In genomic region chrX:24259544-24260240, GRCh38 we compare ENCODE assay signal across 9 cellular contexts. TPM values are rescaled to one million over a fixed set of nuclear protein-coding genes. Genes with fewer than 3 reads are reported as not detected.
DNase-seq lines count a peak whose midpoint lies in the region; ATAC-seq and TF ChIP-seq lines count a peak whose summit lies in the region.
"Had no signal": no experiment of that assay in that cellular context is flagged by ENCODE, and none has a peak within 500 bp of the region (broad histone marks: within the 10 kb centered on the region; RNA-seq: fewer than 3 reads in every experiment).

No MANE protein-coding gene starts in this region.

- H3K36me3 ChIP-seq in WERI-Rb-1, result no peaks in the 10 kb centered on the region
- H3K36me3 ChIP-seq in gastroesophageal sphincter, result no peaks in the 10 kb centered on the region

- POLR2A ChIA-PET in CD4-positive, alpha-beta T cell (lab: Charles Lee), result no interaction called here

- no peaks in the 10 kb centered on the region for H3K27me3 ChIP-seq in CD4-positive, alpha-beta T cell (ENCODE audit: control insufficient read depth, insufficient read depth, low read length)
- peaks cover 15% of the 10 kb centered on the region for H3K27me3 ChIP-seq in WERI-Rb-1 (ENCODE audit: insufficient read depth, low read depth, severe bottlenecking)
- H3K27me3 ChIP-seq in gastroesophageal sphincter, result no peaks in the 10 kb centered on the region

- CTCF ChIA-PET in CD4-positive, alpha-beta T cell (lab: Charles Lee), result interaction anchor here (0.5 kb wide), 1 partner anchor 206 kb away, joined by 3 read pairs; no protein-coding TSS in a partner anchor

- no peak for TF ChIP-seq EP300 in gastroesophageal sphincter (IDR thresholded peaks at IDR 0.05)

- H3K4me3 Mint-ChIP-seq in CD4-positive, alpha-beta T cell, result no peak overlapping the region
- H3K4me3 Mint-ChIP-seq: naive B cell had no signal

- no peak for TF ChIP-seq POLR2A in gastroesophageal sphincter (IDR thresholded peaks at IDR 0.05)

- H3K4me3 ChIP-seq in WERI-Rb-1 (ENCODE audit: low read depth, low read length) (no peak overlapping the region), gastroesophageal sphincter (no peak overlapping the region)

- H3K27ac Mint-ChIP-seq in CD4-positive, alpha-beta T cell, result no peak overlapping the region

- H3K36me3 Mint-ChIP-seq in CD4-positive, alpha-beta T cell (ENCODE audit: low read depth), result no peaks in the 10 kb centered on the region
- H3K36me3 Mint-ChIP-seq: naive B cell had no signal

- peak; percentile 50 for TF ChIP-seq CTCF in CD4-positive, alpha-beta T cell (IDR thresholded peaks at IDR 0.05)
- peak; percentile 62 for TF ChIP-seq CTCF in WERI-Rb-1 (IDR thresholded peaks at IDR 0.05; ENCODE audit: low read depth, low read length)
- TF ChIP-seq CTCF in gastroesophageal sphincter (IDR thresholded peaks at IDR 0.05), result peak; percentile 45 to 68 (median 55)

- H3K9me3 Mint-ChIP-seq in CD4-positive, alpha-beta T cell, result no peaks in the 10 kb centered on the region
- H3K9me3 Mint-ChIP-seq: naive B cell had no signal

- H3K9me3 ChIP-seq in CD4-positive, alpha-beta T cell (ENCODE audit: control insufficient read depth, low read length), result no peaks in the 10 kb centered on the region
- H3K9me3 ChIP-seq in WERI-Rb-1 (ENCODE audit: severe bottlenecking) (peaks cover 6% of the 10 kb centered on the region), gastroesophageal sphincter (no peaks in the 10 kb centered on the region)

- peaks cover 9% of the 10 kb centered on the region for H3K4me1 Mint-ChIP-seq in CD4-positive, alpha-beta T cell (ENCODE audit: low read depth)

- H3K27ac ChIP-seq in CD4-positive, alpha-beta T cell (ENCODE audit: low read depth, low read length), result no peak overlapping the region
- H3K27ac ChIP-seq in WERI-Rb-1 (no peak overlapping the region), gastroesophageal sphincter (no peak overlapping the region)

- intact Hi-C loops in CD4-positive, alpha-beta T cell (cut with DNase I, micrococcal nuclease), result loop anchor here (2.0 to 5.0 kb wide), 2 partner anchors 113 to 239 kb away; no protein-coding TSS in a partner anchor
- intact Hi-C loops in sciatic nerve (cut with DNase I), result no loop called here

- DNase-seq in CD4-positive, alpha-beta T cell, result no peak
- DNase-seq in NCI-H1417 treated with DMSO at 0.1 percent for 48 hours (lab: John Stamatoyannopoulos, UW), result peak; percentile 15
- DNase-seq in WERI-Rb-1, result peak; percentile 37
- DNase-seq in sciatic nerve (ENCODE audit: low spot score), result no peak
- DNase-seq: naive B cell had no signal

- 53% methylated on average over 4 of the region's 9 CpGs; no CpG with 5 or more reads in 1 of the 2 donors for WGBS in gastroesophageal sphincter (ENCODE audit: low coverage in 1 of 2), 2 donors

- no peaks in the 10 kb centered on the region for H3K27me3 Mint-ChIP-seq in CD4-positive, alpha-beta T cell

- H3K4me1 ChIP-seq in gastroesophageal sphincter, result no peaks in the 10 kb centered on the region

- no peak for ATAC-seq in CD4-positive, alpha-beta T cell (ENCODE audit: poor library complexity)
- peak; percentile 78 for ATAC-seq in GM18502 (IDR thresholded peaks at IDR 0.05; ENCODE audit: poor library complexity, unreplicated experiment)
- ATAC-seq in gastroesophageal sphincter, result peak; percentile 43
- peak; percentile 66 for ATAC-seq in sciatic nerve
- no peak for ATAC-seq in GM21423 (IDR thresholded peaks at IDR 0.05; ENCODE audit: unreplicated experiment)
- ATAC-seq in HG03135 (IDR thresholded peaks at IDR 0.05; ENCODE audit: unreplicated experiment), result no peak

RNA-seq across cellular contexts. Expression of gene SUPT20HL2, which starts 54.2 kb away (rescaled TPM):
- total RNA-seq in CD4-positive, alpha-beta T cell, result not detected
- total RNA-seq in gastroesophageal sphincter (not detected), sciatic nerve (not detected)

Comparison
In these comparisons a context has a peak if more than half of its experiments do, and no peak if none do; other contexts are left out.
1. ATAC-seq: peak in GM18502 (single experiment), gastroesophageal sphincter (single experiment) and sciatic nerve (single experiment); none in CD4-positive, alpha-beta T cell (single experiment), GM21423 (single experiment) and HG03135 (single experiment).
2. DNase-seq: peak in NCI-H1417 treated with DMSO at 0.1 percent for 48 hours (single experiment) and WERI-Rb-1 (single experiment); none in CD4-positive, alpha-beta T cell (0 of 10) and sciatic nerve (single experiment).
3. Peak in every context shown above with its lines, with median percentiles within 50 percentile points of each other: CTCF ChIP-seq.